In genomic region chr2:74743039-74743438, GRCh38 we compare ENCODE assay signal across 20 cellular contexts.
"Had no signal": no experiment of that assay in that cellular context is flagged by ENCODE, and none has a peak within 500 bp of the region (broad histone marks: within the 10 kb centered on the region; RNA-seq: fewer than 3 reads in every experiment).

No MANE protein-coding gene starts in this region.

- H3K27me3 ChIP-seq: SJSA1 had no signal

- H3K4me3 ChIP-seq: SJSA1, SK-N-MC had no signal

- DNase-seq: Kasumi-1, MM.1S, NCI-H1092 treated with DMSO at 0.1 percent for 48 hours, NCI-H1436, NCI-H187, NCI-H2029, NCI-H2081 treated with DMSO at 0.1 percent for 48 hours, NCI-H2171, NCI-H226, NCI-H446, NCI-H510A, NCI-H526, PC-3, Right ventricle myocardium superior, SIG-M5 had no signal

- H3K36me3 ChIP-seq: SJSA1 had no signal

- ATAC-seq: Panc1, PC-3 had no signal

- H3K27ac ChIP-seq: HL-60, KMS-11, SJSA1, SK-N-MC had no signal

- H3K9me3 ChIP-seq: SJSA1 had no signal
